1 cellular context compared by ENCODE assay signal in the genomic region with DNA sequence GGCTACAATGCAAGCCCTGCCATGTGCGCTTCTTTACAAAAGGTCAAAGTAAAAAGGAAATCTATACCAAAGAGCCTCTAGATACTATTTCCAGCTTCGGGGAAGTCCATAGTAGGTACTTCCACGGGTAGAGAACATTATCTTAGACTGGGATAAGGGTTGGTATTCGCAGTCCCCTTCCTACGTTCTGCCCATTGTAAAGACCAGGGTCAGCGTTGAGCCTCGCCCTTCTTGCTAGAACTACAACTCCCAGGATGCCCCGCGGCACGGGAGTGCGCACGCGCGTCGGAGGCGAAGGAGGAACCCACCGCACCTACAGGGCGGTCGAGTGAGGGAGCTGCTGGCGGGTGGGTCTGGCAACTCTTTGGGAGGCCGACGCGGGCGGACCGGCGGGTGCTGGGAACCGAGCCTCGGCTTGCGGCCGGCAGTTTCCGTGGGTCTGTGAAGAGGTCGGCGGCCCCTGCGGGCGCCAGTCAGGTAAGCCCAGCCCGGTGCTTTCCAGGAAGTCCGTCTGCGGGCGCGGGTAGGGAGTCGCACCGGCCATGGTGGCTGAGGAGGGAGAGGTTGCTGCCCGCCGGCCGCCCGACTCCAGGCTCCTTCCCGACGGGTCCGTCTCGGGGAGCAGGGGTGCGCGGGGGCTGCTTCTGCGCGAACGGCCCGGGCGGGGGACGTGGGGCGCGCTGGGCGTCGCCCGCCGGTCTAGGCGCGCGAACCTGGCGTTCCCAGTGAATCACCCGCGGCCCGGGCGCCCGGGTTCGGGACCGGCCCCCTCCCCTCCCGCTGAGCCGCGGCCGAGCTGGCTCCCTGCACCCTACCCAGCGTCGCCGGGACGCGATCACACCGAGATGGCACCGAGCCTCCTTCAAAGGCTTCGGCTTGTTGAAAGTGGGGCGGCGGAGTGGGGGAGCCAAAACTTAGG.
TF ChIP-seq lines count a peak whose summit lies in the region.

TSS of gene TMOD3 (plus strand) at position 294 of the 919 bp plus-strand sequence. CDS start 33,232 bp downstream, outside the sequence.

TF ChIP-seq in HCT116, 20 proteins besides CTCF, POLR2A, EP300 and RAD21 (continued from another document):
- TF ChIP-seq, protein P1, sequence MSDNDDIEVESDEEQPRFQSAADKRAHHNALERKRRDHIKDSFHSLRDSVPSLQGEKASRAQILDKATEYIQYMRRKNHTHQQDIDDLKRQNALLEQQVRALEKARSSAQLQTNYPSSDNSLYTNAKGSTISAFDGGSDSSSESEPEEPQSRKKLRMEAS (IDR thresholded peaks at IDR 0.05), result peak; percentile 27; the same call in 1 of the 2 replicates
- TF ChIP-seq TCF7L2 (IDR thresholded peaks at IDR 0.05; ENCODE audit: borderline replicate concordance, extremely low read depth, insufficient read depth, insufficient read length), result peak; percentile 76
- no peak for TF ChIP-seq EGR1 (IDR thresholded peaks at IDR 0.05; ENCODE audit: low read depth)
- no peak; the same call in 1 of the 2 replicates for TF ChIP-seq ELF1 (IDR thresholded peaks at IDR 0.05; ENCODE audit: borderline replicate concordance, low read depth)
- peak; percentile 16; the same call in 1 of the 2 replicates for TF ChIP-seq FOSL1 (IDR thresholded peaks at IDR 0.05; ENCODE audit: low read depth)
- TF ChIP-seq CBX3 (IDR thresholded peaks at IDR 0.05; ENCODE audit: low read depth), result no peak
- peak; percentile 96 for TF ChIP-seq POLR2AphosphoS5 (IDR thresholded peaks at IDR 0.05; ENCODE audit: low read depth, low read length)
- TF ChIP-seq YY1 (IDR thresholded peaks at IDR 0.05; ENCODE audit: extremely low read depth, insufficient replicate concordance, low read depth, low read length), result peak; percentile 44
- TF ChIP-seq ZFX (IDR thresholded peaks at IDR 0.05), result peak; percentile 64; the same call in 1 of the 2 replicates
